8 cellular contexts compared by ENCODE assay signal in the genomic region with DNA sequence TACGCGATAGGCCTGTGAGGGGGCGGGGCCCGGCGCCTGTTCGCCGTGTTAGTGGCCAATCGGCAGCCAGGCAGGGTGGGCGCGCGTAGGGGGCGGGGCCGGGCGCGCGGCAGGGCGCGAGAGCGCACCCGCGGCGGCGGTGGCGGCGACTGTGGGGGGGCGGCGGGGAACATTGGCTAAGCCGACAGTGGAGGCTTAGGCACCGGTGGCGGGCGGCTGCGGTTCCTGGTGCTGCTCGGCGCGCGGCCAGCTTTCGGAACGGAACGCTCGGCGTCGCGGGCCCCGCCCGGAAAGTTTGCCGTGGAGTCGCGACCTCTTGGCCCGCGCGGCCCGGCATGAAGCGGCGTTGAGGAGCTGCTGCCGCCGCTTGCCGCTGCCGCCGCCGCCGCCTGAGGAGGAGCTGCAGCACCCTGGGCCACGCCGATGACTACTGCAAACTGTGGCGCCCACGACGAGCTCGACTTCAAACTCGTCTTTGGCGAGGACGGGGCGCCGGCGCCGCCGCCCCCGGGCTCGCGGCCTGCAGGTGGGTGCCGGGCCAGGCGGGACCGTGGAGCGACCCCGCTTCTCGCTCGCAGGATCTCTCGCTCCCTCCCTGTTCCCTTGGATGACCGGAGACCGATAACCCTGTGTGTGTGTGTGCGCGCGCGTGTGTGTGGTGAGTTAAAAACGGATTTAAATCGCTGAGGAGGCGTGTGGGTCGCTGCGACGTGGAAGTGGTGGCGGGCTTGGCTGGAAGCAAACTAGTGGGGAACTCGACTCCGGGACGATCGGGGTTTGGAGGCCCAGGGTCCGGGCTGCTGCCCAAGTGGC. TPM values are rescaled to one million over a fixed set of nuclear protein-coding genes. Genes with fewer than 3 reads are reported as not detected.
DNase-seq lines count a peak whose midpoint lies in the region; ATAC-seq and TF ChIP-seq lines count a peak whose summit lies in the region.

A gene (plus strand): TSS at position 112 of the 813 bp plus-strand sequence. CDS start 312 bp downstream, at position 424.

- H3K4me3 ChIP-seq in AG09309 (ENCODE audit: control insufficient read depth, low read depth, low read length), result peak within 1 kb of the TSS; percentile 94
- peak within 1 kb of the TSS; percentile 82 to 83 (median 82) for H3K4me3 ChIP-seq in right lobe of liver

- no peaks in the 10 kb centered on the region for H3K27me3 ChIP-seq in right lobe of liver

- H3K27ac ChIP-seq in right lobe of liver, result peak within 1 kb of the TSS; percentile 96 to 99 (median 96)

- DNase-seq in AG09309 (ENCODE audit: low read depth) (peak; percentile 76), NCI-H510A (lab: John Stamatoyannopoulos, UW) (peak; percentile 87), dermis blood vessel endothelial cell (peak; percentile 98), right lobe of liver (peak; percentile 99)
- DNase-seq in activated CD4-positive, alpha-beta T cell treated with anti-CD3 and anti-CD28 coated beads, Interleukin-2, amount 50 U/mL, for 4 hours, result peak; percentile 99
- peak; percentile 99 for DNase-seq in stimulated activated CD4-positive, alpha-beta T cell treated with anti-CD3 and anti-CD28 coated beads, Interleukin-4, amount 100 ng/mL, for 24 hours

- H3K4me1 ChIP-seq in right lobe of liver, result peaks cover 0 to 51% (median 24%) of the 10 kb centered on the region in 4 donors

- H3K36me3 ChIP-seq in right lobe of liver, result no peaks in the 10 kb centered on the region

- peak; percentile 88 for TF ChIP-seq POLR2A in right lobe of liver (IDR thresholded peaks at IDR 0.05)

- intact Hi-C loops in right lobe of liver (cut with DNase I), result loop anchor here in 1 of 2 donors (10.0 kb wide), 1 partner anchor 149 kb away; a partner anchor contains a TSS

- H3K9me3 ChIP-seq in right lobe of liver, result no peaks in the 10 kb centered on the region

- ATAC-seq in GM18870 (IDR thresholded peaks at IDR 0.05; ENCODE audit: unreplicated experiment) (peak; percentile 15), HG03103 (IDR thresholded peaks at IDR 0.05; ENCODE audit: low read depth, unreplicated experiment) (peak; percentile 51), right lobe of liver (peak; percentile 76 to 86 (median 84))

- TF ChIP-seq CTCF in AG09309 (IDR thresholded peaks at IDR 0.05; ENCODE audit: control insufficient read depth, insufficient read depth, low read depth, low read length, missing control alignments), result no peak
- no peak for TF ChIP-seq CTCF in right lobe of liver (IDR thresholded peaks at IDR 0.05)

- WGBS in right lobe of liver (ENCODE audit: insufficient coverage, low coverage, low lambda C conversion rate, missing lambda C conversion rate), result 0% methylated on average over 14 of the region's 104 CpGs

RNA-seq across cellular contexts. Expression of the gene that starts here (rescaled TPM):
- total RNA-seq in dermis blood vessel endothelial cell (14.1 and 31.6 TPM in 2 replicates), right lobe of liver (10 to 100 TPM; 19.9 to 30.1 (median 25.1) TPM)

Comparison
In these comparisons a context has a peak if more than half of its experiments do, and no peak if none do; other contexts are left out.
1. Peak in every context shown above with its lines: DNase-seq, ATAC-seq, H3K4me3 ChIP-seq and H3K27ac ChIP-seq.
2. ATAC-seq: peak in every context shown above with its lines; median percentile 84 in right lobe of liver; 51 in HG03103; 15 in GM18870.